Comparison of ENCODE assay signal across 21 cellular contexts in genomic region chr1:215484111-215484914, GRCh38.
"Had no signal": no experiment of that assay in that cellular context is flagged by ENCODE, and none has a peak within 500 bp of the region (broad histone marks: within the 10 kb centered on the region; RNA-seq: fewer than 3 reads in every experiment).

No MANE protein-coding gene starts in this region.

- DNase-seq: activated CD4-positive, alpha-beta T cell treated with anti-CD3 and anti-CD28 coated beads, Interleukin-2, amount 10 ng/mL, durations not matched to agents 7 days and 5 days; activated CD4-positive, CD25-positive, alpha-beta regulatory T cell; activated CD8-positive, alpha-beta memory T cell treated with anti-CD3 and anti-CD28 coated beads for 24 hours; activated naive CD4-positive, alpha-beta T cell treated with anti-CD3 and anti-CD28 coated beads, Interleukin-2, amount 10 ng/mL, durations not matched to agents 7 days and 5 days; activated T-cell treated with anti-CD3 and anti-CD28 coated beads for 4 hours; caudate nucleus; effector CD8-positive, alpha-beta T cell; immature natural killer cell; left colon; ovary; sigmoid colon; stimulated activated CD4-positive, alpha-beta T cell treated with anti-CD3 and anti-CD28 coated beads, Interleukin-12 subunit alpha, Interleukin-12 subunit beta, amount 100 ng/mL, for 4 hours; stimulated activated naive CD4-positive, alpha-beta T cell; substantia nigra; T-helper 17 cell; upper lobe of left lung had no signal

- H3K27me3 Mint-ChIP-seq: activated CD4-positive, alpha-beta T cell treated with anti-CD3 and anti-CD28 coated beads, Interleukin-2, amount 10 ng/mL, durations not matched to agents 7 days and 5 days; activated naive CD4-positive, alpha-beta T cell treated with anti-CD3 and anti-CD28 coated beads, Interleukin-2, amount 10 ng/mL, durations not matched to agents 7 days and 5 days; activated T-helper 17 cell treated with anti-CD3 and anti-CD28 coated beads, Interleukin-2, amount 50 U/mL, for 72 hours; T-helper 17 cell had no signal

- H3K27ac Mint-ChIP-seq: activated CD4-positive, alpha-beta T cell treated with anti-CD3 and anti-CD28 coated beads, Interleukin-2, amount 10 ng/mL, durations not matched to agents 7 days and 5 days; activated naive CD4-positive, alpha-beta T cell treated with anti-CD3 and anti-CD28 coated beads, Interleukin-2, amount 10 ng/mL, durations not matched to agents 7 days and 5 days; activated T-helper 17 cell treated with anti-CD3 and anti-CD28 coated beads, Interleukin-2, amount 50 U/mL, for 72 hours; immature natural killer cell; nephron; T-helper 17 cell had no signal

- H3K27ac ChIP-seq: coronary artery, epithelial cell of prostate, ovary, sigmoid colon, upper lobe of left lung had no signal

- H3K4me3 Mint-ChIP-seq: activated CD4-positive, alpha-beta T cell treated with anti-CD3 and anti-CD28 coated beads, Interleukin-2, amount 10 ng/mL, durations not matched to agents 7 days and 5 days; activated naive CD4-positive, alpha-beta T cell treated with anti-CD3 and anti-CD28 coated beads, Interleukin-2, amount 10 ng/mL, durations not matched to agents 7 days and 5 days; activated T-helper 17 cell treated with anti-CD3 and anti-CD28 coated beads, Interleukin-2, amount 50 U/mL, for 72 hours; immature natural killer cell; nephron; T-helper 17 cell had no signal

- H3K4me1 ChIP-seq: sigmoid colon, upper lobe of left lung had no signal

- H3K4me3 ChIP-seq: coronary artery, lung, ovary, sigmoid colon, upper lobe of left lung had no signal

- H3K36me3 Mint-ChIP-seq: activated naive CD4-positive, alpha-beta T cell treated with anti-CD3 and anti-CD28 coated beads, Interleukin-2, amount 10 ng/mL, durations not matched to agents 7 days and 5 days; immature natural killer cell had no signal

- H3K9me3 Mint-ChIP-seq: activated CD4-positive, alpha-beta T cell treated with anti-CD3 and anti-CD28 coated beads, Interleukin-2, amount 10 ng/mL, durations not matched to agents 7 days and 5 days; activated naive CD4-positive, alpha-beta T cell treated with anti-CD3 and anti-CD28 coated beads, Interleukin-2, amount 10 ng/mL, durations not matched to agents 7 days and 5 days; activated T-helper 17 cell treated with anti-CD3 and anti-CD28 coated beads, Interleukin-2, amount 50 U/mL, for 72 hours; nephron had no signal

- H3K4me1 Mint-ChIP-seq: activated CD4-positive, alpha-beta T cell treated with anti-CD3 and anti-CD28 coated beads, Interleukin-2, amount 10 ng/mL, durations not matched to agents 7 days and 5 days; activated naive CD4-positive, alpha-beta T cell treated with anti-CD3 and anti-CD28 coated beads, Interleukin-2, amount 10 ng/mL, durations not matched to agents 7 days and 5 days; activated T-helper 17 cell treated with anti-CD3 and anti-CD28 coated beads, Interleukin-2, amount 50 U/mL, for 72 hours; immature natural killer cell; nephron; T-helper 17 cell had no signal

- H3K27me3 ChIP-seq: ovary, sigmoid colon, upper lobe of left lung had no signal

- H3K36me3 ChIP-seq: ovary, sigmoid colon, upper lobe of left lung had no signal

- H3K9me3 ChIP-seq: ovary, sigmoid colon, upper lobe of left lung had no signal

- ATAC-seq: activated T-helper 17 cell treated with anti-CD3 and anti-CD28 coated beads, Interleukin-2, amount 50 U/mL, for 72 hours; left colon; T-helper 17 cell had no signal
